In genomic region chr10:131921191-131921590, GRCh38 we compare ENCODE assay signal across 1 cellular context.
TF ChIP-seq lines count a peak whose summit lies in the region.

No MANE protein-coding gene starts in this region.

TF ChIP-seq in GM23338, 12 proteins besides CTCF, POLR2A, EP300 and RAD21 (continued from another document):
- TF ChIP-seq ZNF462 (CRISPR knock-in tag; IDR thresholded peaks at IDR 0.05), result no peak
- no peak for TF ChIP-seq CREB1 (CRISPR knock-in tag; IDR thresholded peaks at IDR 0.05; ENCODE audit: low read depth)
- no peak for TF ChIP-seq JUNB (IDR thresholded peaks at IDR 0.05; ENCODE audit: unreplicated experiment)
- no peak for TF ChIP-seq POLR2AphosphoS5 (IDR thresholded peaks at IDR 0.05; ENCODE audit: low read depth)
- no peak for TF ChIP-seq STAT1 (IDR thresholded peaks at IDR 0.05; ENCODE audit: unreplicated experiment)
- no peak for TF ChIP-seq ZNF331 (CRISPR knock-in tag; IDR thresholded peaks at IDR 0.05; ENCODE audit: low read depth)
- TF ChIP-seq EZH2phosphoT487 (IDR thresholded peaks at IDR 0.05; ENCODE audit: unreplicated experiment), result no peak
- no peak for TF ChIP-seq ZNF114 (CRISPR knock-in tag; IDR thresholded peaks at IDR 0.05)
